In the genomic region with DNA sequence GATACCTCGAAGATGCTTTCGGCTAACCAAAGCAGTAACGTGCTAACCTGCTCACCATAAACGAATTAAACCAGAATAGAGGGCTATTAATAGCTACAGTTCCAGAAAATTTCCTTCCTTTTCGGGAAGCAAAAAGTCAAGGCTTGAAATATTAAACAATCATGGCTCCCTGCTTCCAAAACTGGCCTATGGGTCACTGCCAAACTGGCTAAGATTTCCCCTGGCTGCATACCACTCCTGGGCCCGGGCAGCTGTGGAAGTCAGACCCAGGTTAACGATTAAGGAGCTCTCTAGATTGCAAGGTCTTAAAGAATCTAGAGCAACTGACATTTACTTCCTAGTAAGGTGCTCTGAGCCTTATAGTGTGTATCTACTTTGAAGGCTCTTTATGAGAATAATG, we compare ENCODE assay signal across 8 cellular contexts. TPM values are rescaled to one million over a fixed set of nuclear protein-coding genes. Genes with fewer than 3 reads are reported as not detected.
DNase-seq lines count a peak whose midpoint lies in the region; ATAC-seq and TF ChIP-seq lines count a peak whose summit lies in the region.

No MANE protein-coding gene starts in this region.

- peaks cover 59% of the 10 kb centered on the region for H3K27me3 ChIP-seq in cardiac muscle cell
- H3K27me3 ChIP-seq in lower lobe of right lung (ENCODE audit: low read depth), result no peaks in the 10 kb centered on the region
- H3K27me3 ChIP-seq in upper lobe of right lung, result no peaks in the 10 kb centered on the region
- peaks cover 12% of the 10 kb centered on the region for H3K27me3 ChIP-seq in effector memory CD4-positive, alpha-beta T cell (replicated peaks; ENCODE audit: control insufficient read depth, insufficient read depth, low read length, poor library complexity, severe bottlenecking)

- H3K9me3 ChIP-seq in cardiac muscle cell (ENCODE audit: low read depth), result no peaks in the 10 kb centered on the region
- H3K9me3 ChIP-seq in lower lobe of right lung, result no peaks in the 10 kb centered on the region
- H3K9me3 ChIP-seq in upper lobe of right lung, result no peaks in the 10 kb centered on the region
- no peaks in the 10 kb centered on the region for H3K9me3 ChIP-seq in effector memory CD4-positive, alpha-beta T cell (ENCODE audit: control insufficient read depth, low read length)

- intact Hi-C loops in Right ventricle myocardium inferior (cut with DNase I) (no loop called here), MCF 10A (cut with micrococcal nuclease) (loop anchor here (2.0 to 10.0 kb wide), 3 partner anchors 23 to 385 kb away; no protein-coding TSS in a partner anchor), lower lobe of right lung (cut with DNase I) (no loop called here), upper lobe of right lung (cut with DNase I) (no loop called here)

- H3K27ac ChIP-seq in cardiac muscle cell, result no peak overlapping the region
- H3K27ac ChIP-seq in lower lobe of right lung, result peak overlapping the region; percentile 95
- H3K27ac ChIP-seq in upper lobe of right lung, result peak overlapping the region; percentile 96
- H3K27ac ChIP-seq in effector memory CD4-positive, alpha-beta T cell (ENCODE audit: insufficient read depth, low read length, poor library complexity, severe bottlenecking), result no peak overlapping the region

- TF ChIP-seq CTCF in cardiac muscle cell (IDR thresholded peaks at IDR 0.05; ENCODE audit: low read depth, low read length), result no peak
- TF ChIP-seq CTCF in MCF 10A (IDR thresholded peaks at IDR 0.05; ENCODE audit: unreplicated experiment), result no peak
- TF ChIP-seq CTCF in lower lobe of right lung (IDR thresholded peaks at IDR 0.05), result no peak
- TF ChIP-seq CTCF in upper lobe of right lung (IDR thresholded peaks at IDR 0.05), result no peak

- no TSS peak for BruUV-seq in MCF 10A (replicated peaks; lab: Mats Ljungman, UMichigan)

- peaks cover 32% of the 10 kb centered on the region for H3K4me1 Mint-ChIP-seq in MCF 10A (ENCODE audit: insufficient read depth, unreplicated experiment)

- peak overlapping the region; percentile 89 for H3K4me3 Mint-ChIP-seq in MCF 10A (ENCODE audit: unreplicated experiment)

- ATAC-seq in Right ventricle myocardium inferior (no peak), lower lobe of right lung (peak in 1 of 2 donors; percentile 22), upper lobe of right lung (no peak), HG02610 (IDR thresholded peaks at IDR 0.05; ENCODE audit: unreplicated experiment) (no peak)

- H3K4me3 ChIP-seq in cardiac muscle cell (peak overlapping the region; percentile 65), lower lobe of right lung (peak overlapping the region; percentile 86), upper lobe of right lung (peak overlapping the region; percentile 91)
- no peak overlapping the region for H3K4me3 ChIP-seq in effector memory CD4-positive, alpha-beta T cell (ENCODE audit: insufficient read depth, low read depth, low read length, poor library complexity, severe bottlenecking)

- DNase-seq in cardiac muscle cell (ENCODE audit: low read depth in 1 of 2, low spot score in 1 of 2), result no peak
- no peak for DNase-seq in Right ventricle myocardium inferior (ENCODE audit: missing footprints)
- DNase-seq in MCF 10A (ENCODE audit: unreplicated experiment), result no peak
- DNase-seq in lower lobe of right lung, result no peak
- no peak for DNase-seq in upper lobe of right lung
- no peak for DNase-seq in hypothalamus (lab: John Stamatoyannopoulos, UW)
- DNase-seq in effector memory CD4-positive, alpha-beta T cell, result no peak

- POLR2A ChIA-PET in MCF 10A (lab: Yijun Ruan, JAX), result interaction anchor here (0.6 to 5.7 kb wide), 11 partner anchors 16 to 1033 kb away, joined by 3 to 62 read pairs (median 5); partner anchors contain the start of gene SRSF8

- no peaks in the 10 kb centered on the region for H3K9me3 Mint-ChIP-seq in MCF 10A (ENCODE audit: unreplicated experiment)

- H3K36me3 ChIP-seq in cardiac muscle cell (no peaks in the 10 kb centered on the region), lower lobe of right lung (no peaks in the 10 kb centered on the region), upper lobe of right lung (no peaks in the 10 kb centered on the region)
- H3K36me3 ChIP-seq in effector memory CD4-positive, alpha-beta T cell (ENCODE audit: control insufficient read depth, insufficient read depth, low read length), result no peaks in the 10 kb centered on the region

- H3K4me1 ChIP-seq in cardiac muscle cell (ENCODE audit: low read depth) (no peaks in the 10 kb centered on the region), lower lobe of right lung (peaks cover 57% of the 10 kb centered on the region), upper lobe of right lung (peaks cover 36% of the 10 kb centered on the region)
- H3K4me1 ChIP-seq in effector memory CD4-positive, alpha-beta T cell (ENCODE audit: control insufficient read depth, insufficient read depth, low read length, poor library complexity, severe bottlenecking), result no peaks in the 10 kb centered on the region

- H3K27me3 Mint-ChIP-seq in MCF 10A (ENCODE audit: insufficient read depth, unreplicated experiment), result no peaks in the 10 kb centered on the region

- peak overlapping the region; percentile 90 for H3K27ac Mint-ChIP-seq in MCF 10A (ENCODE audit: low read depth, unreplicated experiment)

- H3K36me3 Mint-ChIP-seq in MCF 10A (ENCODE audit: insufficient read depth, unreplicated experiment), result peaks cover 6% of the 10 kb centered on the region

- CTCF ChIA-PET in MCF 10A (lab: Yijun Ruan, JAX), result interaction anchor here (0.6 to 2.0 kb wide), 7 partner anchors 15 to 1045 kb away, joined by 3 to 12 read pairs (median 3); no protein-coding TSS in a partner anchor

RNA-seq across cellular contexts. Expression of gene AMOTL1, which starts 1.7 kb away (rescaled TPM):
- total RNA-seq in cardiac muscle cell (3.5 and 5.1 TPM in 2 replicates), Right ventricle myocardium inferior (53.5 TPM), MCF 10A (2022) (76.6 and 77.0 TPM in 2 replicates), lower lobe of right lung (57.2 TPM), upper lobe of right lung (62.5 TPM)
- polyA plus RNA-seq in cardiac muscle cell, result 1.2 and 3.2 TPM in 2 replicates

Comparison
In these comparisons a context has a peak if more than half of its experiments do, and no peak if none do; other contexts are left out.
1. H3K27ac ChIP-seq: peak in lower lobe of right lung (single experiment) and upper lobe of right lung (single experiment); none in cardiac muscle cell (single experiment) and effector memory CD4-positive, alpha-beta T cell (single experiment).